8 cellular contexts compared by ENCODE assay signal in genomic region chr15:59492389-59493377, GRCh38. TPM values are rescaled to one million over a fixed set of nuclear protein-coding genes. Genes with fewer than 3 reads are reported as not detected.
DNase-seq lines count a peak whose midpoint lies in the region; ATAC-seq and TF ChIP-seq lines count a peak whose summit lies in the region.

No MANE protein-coding gene starts in this region.

- H3K27me3 ChIP-seq in foreskin keratinocyte: no peaks in the 10 kb centered on the region

- peak; percentile 89 for TF ChIP-seq CTCF in foreskin keratinocyte (conservative IDR thresholded peaks at IDR 0.05)

- DNase-seq in DMS53 treated with DMSO at 0.1 percent for 48 hours (lab: John Stamatoyannopoulos, UW; ENCODE audit: unreplicated experiment) (peak; percentile 33), RPMI7951 (ENCODE audit: low read depth) (peak; percentile 74), foreskin keratinocyte (peak; percentile 23 to 54), non-pigmented ciliary epithelial cell (ENCODE audit: low read depth) (peak; percentile 27)
- DNase-seq in activated T-helper 1 cell treated with anti-CD3 and anti-CD28 coated beads, Interleukin-2, amount 50 U/mL, for 16 hours (ENCODE audit: low read depth in 1 of 2, low spot score in 1 of 2): peak; percentile 9 to 18

- no peak for TF ChIP-seq EP300 in Ishikawa (IDR thresholded peaks at IDR 0.05; ENCODE audit: borderline replicate concordance)

- H3K4me1 ChIP-seq in foreskin keratinocyte: no peaks in the 10 kb centered on the region

- ATAC-seq in foreskin keratinocyte: peak; percentile 62
- no peak for ATAC-seq in GM21576 (IDR thresholded peaks at IDR 0.05; ENCODE audit: unreplicated experiment)

- H3K27ac ChIP-seq in foreskin keratinocyte (no peak overlapping the region), temporal lobe (ENCODE audit: low read depth, low read length) (peak overlapping the region; percentile 34)

- TF ChIP-seq RAD21 in Ishikawa (IDR thresholded peaks at IDR 0.05; ENCODE audit: low read depth): peak; percentile 99

TF ChIP-seq in Ishikawa, 13 proteins besides CTCF, POLR2A, EP300 and RAD21:
- TF ChIP-seq USF1 (IDR thresholded peaks at IDR 0.05) (no peak), CEBPB (IDR thresholded peaks at IDR 0.05) (peak; percentile 87)

RNA-seq across cellular contexts. Expression of gene FAM81A, which starts 54.7 kb away (rescaled TPM):
- 2.4 and 4.9 TPM in 2 replicates for total RNA-seq in RPMI7951 (2014; rRNA removed; shearing (Covaris generic))
- total RNA-seq in foreskin keratinocyte: 0.56 and 0.78 TPM in 2 replicates
- polyA plus RNA-seq in foreskin keratinocyte: 0.25 and 0.37 TPM in 2 replicates
- 51.1 TPM for total RNA-seq in temporal lobe

Comparison
In these comparisons a context has a peak if more than half of its experiments do, and no peak if none do; other contexts are left out.
1. DNase-seq: peak in every context shown above with its lines; median percentile 74 in RPMI7951; 38 in foreskin keratinocyte; 33 in DMS53 treated with DMSO at 0.1 percent for 48 hours; 27 in non-pigmented ciliary epithelial cell; 14 in activated T-helper 1 cell treated with anti-CD3 and anti-CD28 coated beads, Interleukin-2, amount 50 U/mL, for 16 hours.